In genomic region chr9:109907400-109907799, GRCh38 we compare ENCODE assay signal across 7 cellular contexts.
DNase-seq lines count a peak whose midpoint lies in the region; ATAC-seq and TF ChIP-seq lines count a peak whose summit lies in the region.

No MANE protein-coding gene starts in this region.

- TF ChIP-seq EP300 in stomach (IDR thresholded peaks at IDR 0.05) = no peak

- no peak for TF ChIP-seq POLR2A in stomach (IDR thresholded peaks at IDR 0.05)

- no peaks in the 10 kb centered on the region for H3K27me3 ChIP-seq in stomach

- peak; percentile 57 for ATAC-seq in GM19468 (IDR thresholded peaks at IDR 0.05; ENCODE audit: extremely low read depth, unreplicated experiment)
- ATAC-seq in HG03159 (IDR thresholded peaks at IDR 0.05; ENCODE audit: unreplicated experiment) = peak; percentile 83

- H3K9me3 ChIP-seq in stomach = no peaks in the 10 kb centered on the region

- DNase-seq in glomerular endothelial cell (ENCODE audit: extremely low read depth, low read depth, low spot score) (peak; percentile 93), stomach (no peak), HCEC 1CT (no peak), ecto neural progenitor cell (ENCODE audit: low spot score) (no peak)
- no peak for DNase-seq in activated CD8-positive, alpha-beta memory T cell treated with anti-CD3 and anti-CD28 coated beads, Interleukin-2, amount 50 U/mL, for 48 hours

- no peak for TF ChIP-seq CTCF in stomach (IDR thresholded peaks at IDR 0.05)

- H3K4me3 ChIP-seq in stomach = no peak overlapping the region

- no peaks in the 10 kb centered on the region for H3K36me3 ChIP-seq in stomach

- 47 to 61% (median 56%) methylated on average over 5 of the region's 5 CpGs for WGBS in stomach, 5 donors

- H3K27ac ChIP-seq in stomach = peak overlapping the region in 4 of 5 donors; percentile 5 to 58 (median 43)

- peaks cover under 1 to 49% (median 23%) of the 10 kb centered on the region in 4 donors for H3K4me1 ChIP-seq in stomach

- intact Hi-C loops in stomach (cut with DNase I; ENCODE audit: low total_unique reads) = no loop called here
